ENCODE assay signal across 17 cellular contexts in genomic region chr1:115286431-115287205, GRCh38. TPM values are rescaled to one million over a fixed set of nuclear protein-coding genes. Genes with fewer than 3 reads are reported as not detected.
"Had no signal": no experiment of that assay in that cellular context is flagged by ENCODE, and none has a peak within 500 bp of the region (broad histone marks: within the 10 kb centered on the region; RNA-seq: fewer than 3 reads in every experiment).

No MANE protein-coding gene starts in this region.

- H3K79me2 ChIP-seq: hepatocyte had no signal

- H3K4me3 ChIP-seq: colonic mucosa, esophagus squamous epithelium, hepatocyte, ovary, suprapubic skin, thyroid gland, uterus had no signal

- DNase-seq: colonic mucosa; dermis blood vessel endothelial cell; esophagus squamous epithelium; foreskin keratinocyte; mammary epithelial cell; naive thymus-derived CD4-positive, alpha-beta T cell; nephron progenitor cell; ovary; right cardiac atrium; small intestine; stimulated activated CD4-positive, alpha-beta T cell treated with anti-CD3 and anti-CD28 coated beads, Interleukin-12 subunit alpha, Interleukin-12 subunit beta, amount 100 ng/mL, for 4 hours; stimulated activated naive CD8-positive, alpha-beta T cell treated with anti-CD3 and anti-CD28 coated beads, Interleukin-15, Interleukin-2, amounts not matched to agents 100 U/mL and 50 U/mL, for 24 hours; thyroid gland; uterus had no signal

- H3K27ac ChIP-seq: colonic mucosa, esophagus squamous epithelium, foreskin keratinocyte, hepatocyte, ovary, suprapubic skin, thyroid gland had no signal

- ATAC-seq: foreskin keratinocyte; naive thymus-derived CD4-positive, alpha-beta T cell; right cardiac atrium; stimulated activated naive CD8-positive, alpha-beta T cell treated with anti-CD3 and anti-CD28 coated beads, Interleukin-15, Interleukin-2, amounts not matched to agents 100 U/mL and 50 U/mL, for 24 hours had no signal

- H3K9me3 ChIP-seq: colonic mucosa, esophagus squamous epithelium, ovary, suprapubic skin, thyroid gland, uterus had no signal

- H3K4me1 ChIP-seq: colonic mucosa, foreskin keratinocyte had no signal

- H3K36me3 ChIP-seq: colonic mucosa, esophagus squamous epithelium, ovary, suprapubic skin, thyroid gland, uterus had no signal

- H3K4me2 ChIP-seq: hepatocyte had no signal

- H3K27me3 ChIP-seq: colonic mucosa, esophagus squamous epithelium, hepatocyte, ovary, suprapubic skin, thyroid gland, uterus had no signal

- H2AFZ ChIP-seq: hepatocyte had no signal

RNA-seq across cellular contexts. Expression of gene NGF, which starts 51.4 kb away (rescaled TPM):
- total RNA-seq: mononuclear cell; naive thymus-derived CD4-positive, alpha-beta T cell had no signal
- polyA plus RNA-seq: mammary epithelial cell; naive thymus-derived CD4-positive, alpha-beta T cell had no signal
